ENCODE assay signal across 27 cellular contexts in genomic region chr12:131701705-131702572, GRCh38. TPM values are rescaled to one million over a fixed set of nuclear protein-coding genes. Genes with fewer than 3 reads are reported as not detected.
DNase-seq lines count a peak whose midpoint lies in the region; ATAC-seq, FAIRE-seq and TF ChIP-seq lines count a peak whose summit lies in the region.
"Had no signal": no experiment of that assay in that cellular context is flagged by ENCODE, and none has a peak within 500 bp of the region (broad histone marks: within the 10 kb centered on the region; RNA-seq: fewer than 3 reads in every experiment).

No MANE protein-coding gene starts in this region.

- peaks cover 6% of the 10 kb centered on the region for H3K27me3 Mint-ChIP-seq in activated CD8-positive, alpha-beta memory T cell treated with anti-CD3 and anti-CD28 coated beads, Interleukin-2, amount 10 ng/mL, durations not matched to agents 7 days and 5 days
- H3K27me3 Mint-ChIP-seq in H9 (ENCODE audit: low read depth): peaks cover 18% of the 10 kb centered on the region

- WGBS in H9 (ENCODE audit: extremely low coverage, insufficient read length, low lambda C conversion rate): no CpG with 5 or more reads among the region's 14 CpGs
- 88% methylated on average over 6 of the region's 14 CpGs; no CpG with 5 or more reads in 1 of the 2 experiments for WGBS in H1 (ENCODE audit: extremely low coverage in 1 of 2, insufficient coverage in 1 of 2, insufficient read length in 1 of 2, insufficient replicate concordance in 2 of 2, low coverage in 1 of 2, low lambda C conversion rate in 2 of 2, missing lambda C conversion rate in 1 of 2), 2 experiments

- no peaks in the 10 kb centered on the region for H3K36me3 Mint-ChIP-seq in activated CD8-positive, alpha-beta memory T cell treated with anti-CD3 and anti-CD28 coated beads, Interleukin-2, amount 10 ng/mL, durations not matched to agents 7 days and 5 days
- 0 out of 7 replicates have a peak, but pooled peaks cover 0 to 3% (median 0%) of the 10 kb centered on the region in 3 experiments for H3K36me3 Mint-ChIP-seq in H9 (ENCODE audit: insufficient read depth in 1 of 3, low read depth in 3 of 3)

- TF ChIP-seq POLR2A in H1 (IDR thresholded peaks at IDR 0.05; ENCODE audit: control extremely low read depth in 1 of 2, low read depth in 2 of 2, low read length in 2 of 2): no peak

- peaks cover 7% of the 10 kb centered on the region for H3K4me1 Mint-ChIP-seq in activated CD8-positive, alpha-beta memory T cell treated with anti-CD3 and anti-CD28 coated beads, Interleukin-2, amount 10 ng/mL, durations not matched to agents 7 days and 5 days
- no peaks in the 10 kb centered on the region for H3K4me1 Mint-ChIP-seq in H9

- H3K36me3 ChIP-seq in H1 (ENCODE audit: control insufficient read depth in 2 of 4, insufficient read depth in 4 of 4, low read length in 3 of 4) (no peaks in the 10 kb centered on the region; a peak in 1 of 8 replicates), osteoblast (ENCODE audit: insufficient read depth, low read length) (no peaks in the 10 kb centered on the region)
- H3K36me3 ChIP-seq: BLaER1 treated with 17β-estradiol and CSF1 and Interleukin-3, amounts not matched to agents 10 nM and 100 nM; SJSA1 had no signal

- no peak overlapping the region for H3K18ac ChIP-seq in H9 (ENCODE audit: insufficient read length, low read depth, low read length)
- no peak overlapping the region for H3K18ac ChIP-seq in H1 (ENCODE audit: extremely low read depth, low read length)

- H2BK12ac ChIP-seq in H9 (ENCODE audit: insufficient read length, low read depth, low read length) (no peak overlapping the region), H1 (ENCODE audit: low read depth, low read length) (no peak overlapping the region; the same call in 1 of the 2 replicates)

- no peak for TF ChIP-seq EP300 in H1 (IDR thresholded peaks at IDR 0.05; ENCODE audit: borderline replicate concordance in 1 of 2, low read depth in 2 of 2, low read length in 2 of 2)

- no peak overlapping the region for H3K4me3 ChIP-seq in H1 (ENCODE audit: extremely low read depth in 1 of 4, insufficient read depth in 2 of 4, low read depth in 3 of 4, low read length in 4 of 4)
- no peak overlapping the region for H3K4me3 ChIP-seq in osteoblast (ENCODE audit: insufficient read depth, low read length)
- H3K4me3 ChIP-seq: BLaER1 treated with 17β-estradiol and CSF1 and Interleukin-3, amounts not matched to agents 10 nM and 100 nM; GM12878; SJSA1 had no signal

- H3K79me2 ChIP-seq in H9 (ENCODE audit: insufficient read depth, low read length) (no peaks in the 10 kb centered on the region), H1 (ENCODE audit: control insufficient read depth in 1 of 2, insufficient read depth in 2 of 2, low read length in 2 of 2) (no peaks in the 10 kb centered on the region), osteoblast (ENCODE audit: insufficient read depth, low read length) (no peaks in the 10 kb centered on the region)

- H4K5ac ChIP-seq in H9 (ENCODE audit: insufficient read length, low read depth, low read length): no peak overlapping the region
- no peak overlapping the region for H4K5ac ChIP-seq in H1 (ENCODE audit: insufficient read length, low read depth, low read length)

- TF ChIP-seq RAD21 in H1 (IDR thresholded peaks at IDR 0.05 in 1 of 2, conservative IDR thresholded peaks at IDR 0.05 in 1 of 2; ENCODE audit: low read depth in 2 of 2, low read length in 2 of 2): peak; percentile 48 to 66

- H3K23me2 ChIP-seq in H9 (ENCODE audit: insufficient read length, low read depth, low read length, poor library complexity, severe bottlenecking) (no peaks in the 10 kb centered on the region), H1 (ENCODE audit: low read depth, low read length) (no peaks in the 10 kb centered on the region)

- no peaks in the 10 kb centered on the region for H3K4me1 ChIP-seq in H9 (ENCODE audit: insufficient read depth, low read length)
- H3K4me1 ChIP-seq in H1 (replicated peaks in 1 of 4; ENCODE audit: control insufficient read depth in 3 of 4, insufficient read depth in 4 of 4, low read length in 3 of 4): no peaks in the 10 kb centered on the region
- peaks cover 7% of the 10 kb centered on the region for H3K4me1 ChIP-seq in osteoblast (ENCODE audit: insufficient read depth, low read length)
- H3K4me1 ChIP-seq: BLaER1 treated with 17β-estradiol and CSF1 and Interleukin-3, amounts not matched to agents 10 nM and 100 nM; SJSA1 had no signal

- H2AK5ac ChIP-seq in H9 (ENCODE audit: insufficient read length, low read length) (no peak overlapping the region), H1 (ENCODE audit: low read depth, low read length) (no peak overlapping the region)

- POLR2A ChIA-PET in H1 (lab: Charles Lee; ENCODE audit: partially characterized antibody): interaction anchor here (0.6 to 1.3 kb wide), 2 partner anchors 9 to 311 kb away, joined by 3 to 4 read pairs; partner anchors contain the start of gene SFSWAP

- H2BK15ac ChIP-seq in H9 (ENCODE audit: low read depth, low read length): no peak overlapping the region
- H2BK15ac ChIP-seq in H1 (ENCODE audit: low read length): 0 out of 2 replicates have a peak overlapping the region, but pooled peaks have one; percentile 18

- no peak overlapping the region for H3K4me3 Mint-ChIP-seq in activated CD8-positive, alpha-beta memory T cell treated with anti-CD3 and anti-CD28 coated beads, Interleukin-2, amount 10 ng/mL, durations not matched to agents 7 days and 5 days
- H3K4me3 Mint-ChIP-seq in H9: no peak overlapping the region
- H3K4me3 Mint-ChIP-seq: CD4-positive, alpha-beta T cell had no signal

- H3K27me3 ChIP-seq in H9 (ENCODE audit: insufficient read depth, low read length) (no peaks in the 10 kb centered on the region), H1 (replicated peaks in 1 of 4; ENCODE audit: control insufficient read depth in 3 of 4, extremely low read depth in 1 of 4, insufficient read depth in 3 of 4, low read length in 3 of 4) (peaks cover 0 to 2% (median under 1%) of the 10 kb centered on the region in 4 experiments; a peak in 3 of 7 replicates), osteoblast (ENCODE audit: insufficient read depth, low read length) (no peaks in the 10 kb centered on the region)
- H3K27me3 ChIP-seq: BLaER1 treated with 17β-estradiol and CSF1 and Interleukin-3, amounts not matched to agents 10 nM and 100 nM had no signal

- peak; percentile 42; the same call in 2 of the 3 replicates for TF ChIP-seq CTCF in H9 (conservative IDR thresholded peaks at IDR 0.05)
- peak; percentile 5 to 50 (median 21); a peak in 3 of 4 replicates for TF ChIP-seq CTCF in H1 (IDR thresholded peaks at IDR 0.05; ENCODE audit: control extremely low read depth in 1 of 3, insufficient read depth in 1 of 3, low read depth in 1 of 3, low read length in 3 of 3)
- TF ChIP-seq CTCF in osteoblast (IDR thresholded peaks at IDR 0.05; ENCODE audit: extremely low read depth, low read depth, low read length): no peak

- H4K20me1 ChIP-seq in H9 (ENCODE audit: control insufficient read depth, insufficient read depth, insufficient read length): no peaks in the 10 kb centered on the region
- H4K20me1 ChIP-seq in H1 (replicated peaks in 1 of 2; ENCODE audit: control insufficient read depth in 1 of 2, insufficient read depth in 2 of 2, low read length in 2 of 2): no peaks in the 10 kb centered on the region
- no peaks in the 10 kb centered on the region for H4K20me1 ChIP-seq in osteoblast (ENCODE audit: insufficient read depth, low read length)
- H4K20me1 ChIP-seq: BLaER1 treated with 17β-estradiol and CSF1 and Interleukin-3, amounts not matched to agents 10 nM and 100 nM had no signal

- CTCF ChIA-PET in activated CD8-positive, alpha-beta memory T cell treated with anti-CD3 and anti-CD28 coated beads, Interleukin-2, amount 10 ng/mL, durations not matched to agents 7 days and 5 days (lab: Charles Lee): no interaction called here
- CTCF ChIA-PET in H1 (lab: Charles Lee; ENCODE audit: partially characterized antibody): interaction anchor here (1.1 kb wide), 1 partner anchor 10 kb away, joined by 3 read pairs; no protein-coding TSS in a partner anchor

- no peak for ATAC-seq in activated CD8-positive, alpha-beta memory T cell treated with anti-CD3 and anti-CD28 coated beads, Interleukin-2, amount 10 ng/mL, durations not matched to agents 7 days and 5 days
- ATAC-seq in HG03045 (IDR thresholded peaks at IDR 0.05; ENCODE audit: unreplicated experiment): no peak
- ATAC-seq: GM12878 had no signal

- no peak overlapping the region for H3K4ac ChIP-seq in H9 (ENCODE audit: low read depth, low read length)
- no peak overlapping the region for H3K4ac ChIP-seq in H1 (replicated peaks; ENCODE audit: insufficient read length, low read depth, low read length)

- H3K9ac ChIP-seq in H9 (ENCODE audit: extremely low read depth, insufficient read length, low read length) (no peak overlapping the region), H1 (replicated peaks in 1 of 4; ENCODE audit: extremely low read depth in 1 of 4, low read depth in 3 of 4, low read length in 3 of 4) (no peak overlapping the region)
- H3K9ac ChIP-seq: BLaER1 treated with 17β-estradiol and CSF1 and Interleukin-3, amounts not matched to agents 10 nM and 100 nM; KMS-11 had no signal

- H3K23ac ChIP-seq in H9 (ENCODE audit: insufficient read length, low read depth, low read length) (no peak overlapping the region), H1 (ENCODE audit: insufficient read length) (no peak overlapping the region)

- no peaks in the 10 kb centered on the region for H3K9me3 ChIP-seq in H9 (ENCODE audit: control insufficient read depth, low read depth, low read length)
- H3K9me3 ChIP-seq in H1 (ENCODE audit: insufficient read depth in 2 of 2, low read depth in 1 of 2, low read length in 1 of 2): peaks cover 0 to 3% of the 10 kb centered on the region in 2 experiments; a peak in 1 of 4 replicates
- no peaks in the 10 kb centered on the region for H3K9me3 ChIP-seq in osteoblast (ENCODE audit: low read depth, low read length)
- H3K9me3 ChIP-seq: SJSA1 had no signal

- FAIRE-seq in H1 (lab: Jason Lieb, UNC): no peak
- FAIRE-seq: D721Med, G401.6, GM12878 had no signal

- H2BK5ac ChIP-seq in H9 (ENCODE audit: insufficient read length, low read length) (no peak overlapping the region), H1 (ENCODE audit: low read depth, low read length) (peak overlapping the region; percentile 66; the same call in 1 of the 2 replicates)

- DNase-seq in activated CD8-positive, alpha-beta memory T cell treated with anti-CD3 and anti-CD28 coated beads, Interleukin-2, amount 10 ng/mL, durations not matched to agents 7 days and 5 days: peak; percentile 30
- no peak for DNase-seq in activated CD8-positive, alpha-beta memory T cell treated with anti-CD3 and anti-CD28 coated beads, Interleukin-2, amount 50 U/mL, for 48 hours
- no peak for DNase-seq in H9
- no peak for DNase-seq in H1 (ENCODE audit: low read depth in 1 of 2, low spot score in 2 of 2)
- peak; percentile 56 for DNase-seq in osteoblast (ENCODE audit: insufficient read length, low spot score, missing footprints)
- DNase-seq in NCI-H2107 treated with DMSO at 0.1 percent for 48 hours (lab: John Stamatoyannopoulos, UW; ENCODE audit: unreplicated experiment): no peak
- no peak for DNase-seq in NCI-H128 (lab: John Stamatoyannopoulos, UW; ENCODE audit: unreplicated experiment)
- DNase-seq: 8988T, IMR-90, MM.1S, NCI-H1417 treated with DMSO at 0.1 percent for 48 hours, NCI-H1694 treated with DMSO at 0.1 percent for 48 hours, NCI-H2081, NCI-H2171, NCI-H226, NCI-H510A, NCI-H69, Right ventricle myocardium superior, RPMI8226 had no signal

- H3K9me3 Mint-ChIP-seq in activated CD8-positive, alpha-beta memory T cell treated with anti-CD3 and anti-CD28 coated beads, Interleukin-2, amount 10 ng/mL, durations not matched to agents 7 days and 5 days (ENCODE audit: low read depth): peaks cover 3% of the 10 kb centered on the region
- peaks cover 16 to 18% of the 10 kb centered on the region in 2 experiments for H3K9me3 Mint-ChIP-seq in H9

- H3K4me2 ChIP-seq in H9 (ENCODE audit: insufficient read depth, insufficient read length, low read length): no peak overlapping the region
- no peak overlapping the region for H3K4me2 ChIP-seq in H1 (ENCODE audit: insufficient read depth in 1 of 2, low read depth in 2 of 2, low read length in 2 of 2)
- no peak overlapping the region for H3K4me2 ChIP-seq in osteoblast (ENCODE audit: insufficient read depth, low read length)
- H3K4me2 ChIP-seq: BLaER1 treated with 17β-estradiol and CSF1 and Interleukin-3, amounts not matched to agents 10 nM and 100 nM; KMS-11 had no signal

- no peak overlapping the region for H3T11ph ChIP-seq in H9 (ENCODE audit: low read length)

- H2BK120ac ChIP-seq in H9 (ENCODE audit: low read depth, low read length, poor library complexity, severe bottlenecking) (no peak overlapping the region), H1 (replicated peaks; ENCODE audit: low read depth, low read length) (no peak overlapping the region)

- H3K56ac ChIP-seq in H9 (ENCODE audit: insufficient read length, low read depth, low read length) (no peak overlapping the region), H1 (replicated peaks; ENCODE audit: insufficient read length, low read depth, low read length) (no peak overlapping the region)

- no peak overlapping the region for H2AFZ ChIP-seq in H9 (ENCODE audit: low read length)
- no peak overlapping the region for H2AFZ ChIP-seq in H1 (ENCODE audit: low read length)
- H2AFZ ChIP-seq in osteoblast (ENCODE audit: low read length): no peak overlapping the region

- H3K14ac ChIP-seq in H9 (ENCODE audit: insufficient read depth, low read length) (no peak overlapping the region), H1 (ENCODE audit: insufficient read length) (no peak overlapping the region)

- H4K8ac ChIP-seq in H9 (replicated peaks; ENCODE audit: insufficient read length, low read depth, low read length) (no peak overlapping the region), H1 (ENCODE audit: extremely low read depth, insufficient read depth, low read length) (0 out of 2 replicates have a peak overlapping the region, but pooled peaks have one; percentile 35)

- no peak overlapping the region for H3K27ac Mint-ChIP-seq in activated CD8-positive, alpha-beta memory T cell treated with anti-CD3 and anti-CD28 coated beads, Interleukin-2, amount 10 ng/mL, durations not matched to agents 7 days and 5 days
- H3K27ac Mint-ChIP-seq in H9: no peak overlapping the region; a peak in 1 of 7 replicates
- H3K27ac Mint-ChIP-seq: CD4-positive, alpha-beta T cell had no signal

- no peak overlapping the region for H4K91ac ChIP-seq in H9 (ENCODE audit: insufficient read length, low read depth, low read length)
- peak overlapping the region; percentile 42 for H4K91ac ChIP-seq in H1 (replicated peaks; ENCODE audit: insufficient read length, low read length)

- H3K79me1 ChIP-seq in H9 (ENCODE audit: insufficient read depth, low read depth, low read length, poor library complexity, severe bottlenecking) (no peaks in the 10 kb centered on the region), H1 (ENCODE audit: low read depth, low read length) (no peaks in the 10 kb centered on the region)

- H2BK20ac ChIP-seq in H9 (ENCODE audit: low read depth, low read length, poor library complexity, severe bottlenecking) (no peak overlapping the region), H1 (ENCODE audit: low read length) (no peak overlapping the region)

- H3K27ac ChIP-seq in H9 (ENCODE audit: insufficient read length, low read depth, low read length) (no peak overlapping the region), H1 (ENCODE audit: low read depth, low read length) (no peak overlapping the region), osteoblast (ENCODE audit: low read depth, low read length) (no peak overlapping the region)
- H3K27ac ChIP-seq: BLaER1 treated with 17β-estradiol and CSF1 and Interleukin-3, amounts not matched to agents 10 nM and 100 nM; KMS-11; SJSA1 had no signal

RNA-seq across cellular contexts. Expression of gene SFSWAP, which starts 9.0 kb away (rescaled TPM):
- 10 to 100 TPM; 54.9 to 55.9 TPM for total RNA-seq in activated CD8-positive, alpha-beta memory T cell treated with anti-CD3 and anti-CD28 coated beads, Interleukin-2, amount 10 ng/mL, durations not matched to agents 7 days and 5 days
- total RNA-seq in H9 (2021) (44.2 and 48.1 TPM in 2 replicates), osteoblast (30.1 and 31.1 TPM in 2 replicates)
- total RNA-seq in H1 (2021; fragmentation: NEBNext Ultra II Directional; extraction: Animal tissue kit (Norgen Biotek cat#: 25700)): 48.3 and 49.5 TPM in 2 replicates
- polyA plus RNA-seq in H1 (2011; rRNA removed): 36.5 and 64.4 TPM in 2 replicates
- polyA plus RNA-seq in H1 (2011; cell fraction: cytosol; rRNA removed): 25.1 TPM
- 154 TPM for polyA plus RNA-seq in H1 (2011; cell fraction: nucleus; rRNA removed)
- 35.4 to 37.3 TPM (median 36.3 TPM) in 4 replicates for polyA plus RNA-seq in H1 (2012, experiment 1 of 2)
- polyA plus RNA-seq in H1 (2012, experiment 2 of 2): 13.3 TPM
- polyA plus RNA-seq in H1 (2013, experiment 1 of 2): 51.5 TPM
- 47.2 TPM for polyA plus RNA-seq in H1 (2013, experiment 2 of 2)
- 18.9 and 20.6 TPM in 2 replicates for polyA minus RNA-seq in H1 (2011; rRNA and poly(A)+ RNA removed)
- polyA minus RNA-seq in H1 (2011; cell fraction: cytosol; rRNA and poly(A)+ RNA removed): 20.5 TPM
- polyA minus RNA-seq in H1 (2011; cell fraction: nucleus; rRNA and poly(A)+ RNA removed): 37.8 TPM

Comparison
In these comparisons a context has a peak if more than half of its experiments do, and no peak if none do; other contexts are left out.
1. DNase-seq: peak in activated CD8-positive, alpha-beta memory T cell treated with anti-CD3 and anti-CD28 coated beads, Interleukin-2, amount 10 ng/mL, durations not matched to agents 7 days and 5 days (single experiment) and osteoblast (single experiment); none in activated CD8-positive, alpha-beta memory T cell treated with anti-CD3 and anti-CD28 coated beads, Interleukin-2, amount 50 U/mL, for 48 hours (single experiment), H9 (single experiment), H1 (0 of 2), NCI-H2107 treated with DMSO at 0.1 percent for 48 hours (single experiment) and NCI-H128 (single experiment).